In genomic region chr14:80930836-80931389, GRCh38 we compare ENCODE assay signal across 8 cellular contexts. TPM values are rescaled to one million over a fixed set of nuclear protein-coding genes. Genes with fewer than 3 reads are reported as not detected.
A peak's percentile ranks its signal among the peaks of the same experiment; 100 is the strongest.
DNase-seq lines count a peak whose midpoint lies in the region; ATAC-seq and TF ChIP-seq lines count a peak whose summit lies in the region.

No MANE protein-coding gene starts in this region.

- no peaks in the 10 kb centered on the region for H3K27me3 Mint-ChIP-seq in T-helper 1 cell treated with Interleukin-12 subunit alpha and Interleukin-12 subunit beta and Interleukin-4 antibody, amounts not matched to agents 30 μg/mL and 1 μg/mL, for 36 hours (ENCODE audit: low read depth)

- H2BK120ac ChIP-seq in neuronal stem cell (ENCODE audit: low read depth, low read length), result no peak overlapping the region

- H2BK5ac ChIP-seq in neuronal stem cell (ENCODE audit: low read length), result no peak overlapping the region

- no peak overlapping the region for H3K4me2 ChIP-seq in neuronal stem cell (ENCODE audit: insufficient read depth, low read length, poor library complexity, severe bottlenecking)

- DNase-seq in DMS79 treated with DMSO at 0.1 percent for 48 hours (lab: John Stamatoyannopoulos, UW), result peak; percentile 15
- peak; percentile 73 to 80 for DNase-seq in erythroblast (lab: John Stamatoyannopoulos, UW)
- DNase-seq in upper lobe of right lung, result no peak
- no peak for DNase-seq in neuronal stem cell (ENCODE audit: low spot score)
- no peak for DNase-seq in Right ventricle myocardium inferior (ENCODE audit: missing footprints)

- ATAC-seq in GM19455 (IDR thresholded peaks at IDR 0.05; ENCODE audit: unreplicated experiment) (peak; percentile 96), HG03460 (IDR thresholded peaks at IDR 0.05; ENCODE audit: unreplicated experiment) (peak; percentile 98), upper lobe of right lung (peak; percentile 67), Right ventricle myocardium inferior (no peak)

- no peak overlapping the region for H3K9ac ChIP-seq in neuronal stem cell (ENCODE audit: low read depth, low read length, poor library complexity)

- H3K27ac ChIP-seq in upper lobe of right lung (no peak overlapping the region), neuronal stem cell (replicated peaks; ENCODE audit: low read length) (no peak overlapping the region)

- H3K4me1 Mint-ChIP-seq in T-helper 1 cell treated with Interleukin-12 subunit alpha and Interleukin-12 subunit beta and Interleukin-4 antibody, amounts not matched to agents 30 μg/mL and 1 μg/mL, for 36 hours (ENCODE audit: low read depth), result peaks cover 44% of the 10 kb centered on the region

- no peak overlapping the region for H4K91ac ChIP-seq in neuronal stem cell (ENCODE audit: low read depth, low read length, poor library complexity)

- H2BK12ac ChIP-seq in neuronal stem cell (ENCODE audit: low read length), result no peak overlapping the region

- no peak for TF ChIP-seq POLR2A in erythroblast (IDR thresholded peaks at IDR 0.05; ENCODE audit: low read length)

- H2AK5ac ChIP-seq in neuronal stem cell (ENCODE audit: low read depth, low read length), result no peak overlapping the region

- intact Hi-C loops in upper lobe of right lung (cut with DNase I), result no loop called here
- intact Hi-C loops in Right ventricle myocardium inferior (cut with DNase I), result no loop called here

- H3K4me1 ChIP-seq in upper lobe of right lung, result no peaks in the 10 kb centered on the region
- no peaks in the 10 kb centered on the region for H3K4me1 ChIP-seq in neuronal stem cell (ENCODE audit: control insufficient read depth in 2 of 2, insufficient read depth in 1 of 2, low read depth in 1 of 2, low read length in 2 of 2)

- no peak overlapping the region for H3K4me3 ChIP-seq in upper lobe of right lung
- no peak overlapping the region for H3K4me3 ChIP-seq in neuronal stem cell (ENCODE audit: low read length in 2 of 2)

- H3K36me3 ChIP-seq in upper lobe of right lung (no peaks in the 10 kb centered on the region), neuronal stem cell (replicated peaks in 1 of 2; ENCODE audit: control insufficient read depth in 2 of 2, insufficient read depth in 2 of 2, low read length in 2 of 2) (peaks cover 0 to 3% of the 10 kb centered on the region in 2 donors)

- H3K4me3 Mint-ChIP-seq in T-helper 1 cell treated with Interleukin-12 subunit alpha and Interleukin-12 subunit beta and Interleukin-4 antibody, amounts not matched to agents 30 μg/mL and 1 μg/mL, for 36 hours, result peak overlapping the region; percentile 62

- no peaks in the 10 kb centered on the region for H3K27me3 ChIP-seq in upper lobe of right lung
- no peaks in the 10 kb centered on the region for H3K27me3 ChIP-seq in neuronal stem cell (ENCODE audit: control insufficient read depth in 3 of 3, insufficient read depth in 3 of 3, low read depth in 1 of 3, low read length in 3 of 3)

- H2AFZ ChIP-seq in neuronal stem cell (ENCODE audit: low read length), result no peak overlapping the region

- no peak overlapping the region for H3K18ac ChIP-seq in neuronal stem cell (ENCODE audit: low read length)

- peak overlapping the region; percentile 91 for H3K27ac Mint-ChIP-seq in T-helper 1 cell treated with Interleukin-12 subunit alpha and Interleukin-12 subunit beta and Interleukin-4 antibody, amounts not matched to agents 30 μg/mL and 1 μg/mL, for 36 hours

- no peak overlapping the region for H3K14ac ChIP-seq in neuronal stem cell (ENCODE audit: low read length)

- H3K23ac ChIP-seq in neuronal stem cell (ENCODE audit: low read depth, low read length, poor library complexity), result no peak overlapping the region

- TF ChIP-seq CTCF in upper lobe of right lung (IDR thresholded peaks at IDR 0.05), result no peak

- no CpG with 5 or more reads among the region's 8 CpGs for WGBS in neuronal stem cell (ENCODE audit: extremely low coverage in 2 of 2, insufficient read length in 2 of 2, insufficient replicate concordance in 1 of 2), 2 donors

- H3K4ac ChIP-seq in neuronal stem cell (ENCODE audit: low read length), result no peak overlapping the region

- no peaks in the 10 kb centered on the region for H3K79me1 ChIP-seq in neuronal stem cell (ENCODE audit: low read depth, low read length)

- no peak overlapping the region for H4K8ac ChIP-seq in neuronal stem cell (ENCODE audit: low read depth, low read length)

- H3K9me3 Mint-ChIP-seq in T-helper 1 cell treated with Interleukin-12 subunit alpha and Interleukin-12 subunit beta and Interleukin-4 antibody, amounts not matched to agents 30 μg/mL and 1 μg/mL, for 36 hours, result peaks cover 5% of the 10 kb centered on the region

- peaks cover 20% of the 10 kb centered on the region for H3K36me3 Mint-ChIP-seq in T-helper 1 cell treated with Interleukin-12 subunit alpha and Interleukin-12 subunit beta and Interleukin-4 antibody, amounts not matched to agents 30 μg/mL and 1 μg/mL, for 36 hours (ENCODE audit: low read depth)

- H2BK15ac ChIP-seq in neuronal stem cell (ENCODE audit: low read length), result no peak overlapping the region

- no peaks in the 10 kb centered on the region for H3K9me3 ChIP-seq in upper lobe of right lung
- no peaks in the 10 kb centered on the region for H3K9me3 ChIP-seq in neuronal stem cell (replicated peaks in 1 of 2; ENCODE audit: control insufficient read depth in 2 of 2, insufficient read depth in 1 of 2, low read depth in 1 of 2, low read length in 2 of 2)

RNA-seq across cellular contexts. Expression of gene CEP128, which starts 10.6 kb away (rescaled TPM):
- total RNA-seq in upper lobe of right lung, result 6.1 TPM
- polyA plus RNA-seq in neuronal stem cell (2013, experiment 1 of 2), result 3.7 TPM
- polyA plus RNA-seq in neuronal stem cell (2013, experiment 2 of 2), result 3.9 TPM
- 3.5 TPM for total RNA-seq in Right ventricle myocardium inferior

RNA-seq across cellular contexts. Expression of gene TSHR, which starts 24.5 kb away (rescaled TPM):
- total RNA-seq in upper lobe of right lung (not detected), Right ventricle myocardium inferior (not detected)
- polyA plus RNA-seq in neuronal stem cell (2013, experiment 1 of 2), result under 0.01 TPM
- polyA plus RNA-seq in neuronal stem cell (2013, experiment 2 of 2), result 0.18 TPM

Comparison
In these comparisons a context has a peak if more than half of its experiments do, and no peak if none do; other contexts are left out.
1. DNase-seq: peak in DMS79 treated with DMSO at 0.1 percent for 48 hours (single experiment) and erythroblast (2 of 2); none in upper lobe of right lung (single experiment), neuronal stem cell (single experiment) and Right ventricle myocardium inferior (single experiment).